ENCODE assay signal across 2 cellular contexts in genomic region chr4:39450618-39451017, GRCh38.
TF ChIP-seq lines count a peak whose summit lies in the region.

No MANE protein-coding gene starts in this region.

TF ChIP-seq in GM23338, 12 proteins besides CTCF, POLR2A, EP300 and RAD21:
- TF ChIP-seq EZH2phosphoT487 (IDR thresholded peaks at IDR 0.05; ENCODE audit: unreplicated experiment) (no peak), EZH2 (IDR thresholded peaks at IDR 0.05; ENCODE audit: low read depth, unreplicated experiment) (no peak), NANOG (IDR thresholded peaks at IDR 0.05; ENCODE audit: borderline replicate concordance) (no peak), POLR2AphosphoS5 (IDR thresholded peaks at IDR 0.05; ENCODE audit: low read depth) (no peak), ETS1 (IDR thresholded peaks at IDR 0.05) (no peak), ZNF114 (CRISPR knock-in tag; IDR thresholded peaks at IDR 0.05) (no peak), CREB1 (CRISPR knock-in tag; IDR thresholded peaks at IDR 0.05; ENCODE audit: low read depth) (no peak), JUNB (IDR thresholded peaks at IDR 0.05; ENCODE audit: unreplicated experiment) (no peak), ZNF331 (CRISPR knock-in tag; IDR thresholded peaks at IDR 0.05; ENCODE audit: low read depth) (no peak), REST (IDR thresholded peaks at IDR 0.05; ENCODE audit: unreplicated experiment) (no peak), STAT1 (IDR thresholded peaks at IDR 0.05; ENCODE audit: unreplicated experiment) (no peak)
- TF ChIP-seq, protein P1, sequence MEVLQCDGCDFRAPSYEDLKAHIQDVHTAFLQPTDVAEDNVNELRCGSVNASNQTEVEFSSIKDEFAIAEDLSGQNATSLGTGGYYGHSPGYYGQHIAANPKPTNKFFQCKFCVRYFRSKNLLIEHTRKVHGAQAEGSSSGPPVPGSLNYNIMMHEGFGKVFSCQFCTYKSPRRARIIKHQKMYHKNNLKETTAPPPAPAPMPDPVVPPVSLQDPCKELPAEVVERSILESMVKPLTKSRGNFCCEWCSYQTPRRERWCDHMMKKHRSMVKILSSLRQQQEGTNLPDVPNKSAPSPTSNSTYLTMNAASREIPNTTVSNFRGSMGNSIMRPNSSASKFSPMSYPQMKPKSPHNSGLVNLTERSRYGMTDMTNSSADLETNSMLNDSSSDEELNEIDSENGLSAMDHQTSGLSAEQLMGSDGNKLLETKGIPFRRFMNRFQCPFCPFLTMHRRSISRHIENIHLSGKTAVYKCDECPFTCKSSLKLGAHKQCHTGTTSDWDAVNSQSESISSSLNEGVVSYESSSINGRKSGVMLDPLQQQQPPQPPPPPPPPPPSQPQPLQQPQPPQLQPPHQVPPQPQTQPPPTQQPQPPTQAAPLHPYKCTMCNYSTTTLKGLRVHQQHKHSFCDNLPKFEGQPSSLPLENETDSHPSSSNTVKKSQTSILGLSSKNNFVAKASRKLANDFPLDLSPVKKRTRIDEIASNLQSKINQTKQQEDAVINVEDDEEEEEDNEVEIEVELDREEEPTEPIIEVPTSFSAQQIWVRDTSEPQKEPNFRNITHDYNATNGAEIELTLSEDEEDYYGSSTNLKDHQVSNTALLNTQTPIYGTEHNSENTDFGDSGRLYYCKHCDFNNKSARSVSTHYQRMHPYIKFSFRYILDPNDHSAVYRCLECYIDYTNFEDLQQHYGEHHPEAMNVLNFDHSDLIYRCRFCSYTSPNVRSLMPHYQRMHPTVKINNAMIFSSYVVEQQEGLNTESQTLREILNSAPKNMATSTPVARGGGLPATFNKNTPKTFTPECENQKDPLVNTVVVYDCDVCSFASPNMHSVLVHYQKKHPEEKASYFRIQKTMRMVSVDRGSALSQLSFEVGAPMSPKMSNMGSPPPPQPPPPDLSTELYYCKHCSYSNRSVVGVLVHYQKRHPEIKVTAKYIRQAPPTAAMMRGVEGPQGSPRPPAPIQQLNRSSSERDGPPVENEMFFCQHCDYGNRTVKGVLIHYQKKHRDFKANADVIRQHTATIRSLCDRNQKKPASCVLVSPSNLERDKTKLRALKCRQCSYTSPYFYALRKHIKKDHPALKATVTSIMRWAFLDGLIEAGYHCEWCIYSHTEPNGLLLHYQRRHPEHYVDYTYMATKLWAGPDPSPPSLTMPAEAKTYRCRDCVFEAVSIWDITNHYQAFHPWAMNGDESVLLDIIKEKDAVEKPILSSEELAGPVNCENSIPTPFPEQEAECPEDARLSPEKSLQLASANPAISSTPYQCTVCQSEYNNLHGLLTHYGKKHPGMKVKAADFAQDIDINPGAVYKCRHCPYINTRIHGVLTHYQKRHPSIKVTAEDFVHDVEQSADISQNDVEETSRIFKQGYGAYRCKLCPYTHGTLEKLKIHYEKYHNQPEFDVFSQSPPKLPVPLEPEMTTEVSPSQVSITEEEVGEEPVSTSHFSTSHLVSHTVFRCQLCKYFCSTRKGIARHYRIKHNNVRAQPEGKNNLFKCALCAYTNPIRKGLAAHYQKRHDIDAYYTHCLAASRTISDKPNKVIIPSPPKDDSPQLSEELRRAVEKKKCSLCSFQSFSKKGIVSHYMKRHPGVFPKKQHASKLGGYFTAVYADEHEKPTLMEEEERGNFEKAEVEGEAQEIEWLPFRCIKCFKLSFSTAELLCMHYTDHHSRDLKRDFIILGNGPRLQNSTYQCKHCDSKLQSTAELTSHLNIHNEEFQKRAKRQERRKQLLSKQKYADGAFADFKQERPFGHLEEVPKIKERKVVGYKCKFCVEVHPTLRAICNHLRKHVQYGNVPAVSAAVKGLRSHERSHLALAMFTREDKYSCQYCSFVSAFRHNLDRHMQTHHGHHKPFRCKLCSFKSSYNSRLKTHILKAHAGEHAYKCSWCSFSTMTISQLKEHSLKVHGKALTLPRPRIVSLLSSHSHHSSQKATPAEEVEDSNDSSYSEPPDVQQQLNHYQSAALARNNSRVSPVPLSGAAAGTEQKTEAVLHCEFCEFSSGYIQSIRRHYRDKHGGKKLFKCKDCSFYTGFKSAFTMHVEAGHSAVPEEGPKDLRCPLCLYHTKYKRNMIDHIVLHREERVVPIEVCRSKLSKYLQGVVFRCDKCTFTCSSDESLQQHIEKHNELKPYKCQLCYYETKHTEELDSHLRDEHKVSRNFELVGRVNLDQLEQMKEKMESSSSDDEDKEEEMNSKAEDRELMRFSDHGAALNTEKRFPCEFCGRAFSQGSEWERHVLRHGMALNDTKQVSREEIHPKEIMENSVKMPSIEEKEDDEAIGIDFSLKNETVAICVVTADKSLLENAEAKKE (CRISPR knock-in tag; IDR thresholded peaks at IDR 0.05) = no peak

TF ChIP-seq in K562, 482 proteins besides CTCF, POLR2A, EP300 and RAD21:
- TF ChIP-seq ZNF589 (CRISPR knock-in tag; IDR thresholded peaks at IDR 0.05; ENCODE audit: low read depth) (no peak), CHD2 (IDR thresholded peaks at IDR 0.05; ENCODE audit: low read depth, low read length) (0 out of 2 replicates have a peak, but pooled peaks have one; percentile 16)
